24 cellular contexts compared by ENCODE assay signal in genomic region chr3:70248856-70249255, GRCh38.
A peak's percentile ranks its signal among the peaks of the same experiment; 100 is the strongest.
DNase-seq lines count a peak whose midpoint lies in the region; ATAC-seq, FAIRE-seq and TF ChIP-seq lines count a peak whose summit lies in the region.
"Had no signal": no experiment of that assay in that cellular context is flagged by ENCODE, and none has a peak within 500 bp of the region (broad histone marks: within the 10 kb centered on the region; RNA-seq: fewer than 3 reads in every experiment).

No MANE protein-coding gene starts in this region.

- H2BK120ac ChIP-seq in neuronal stem cell (ENCODE audit: low read depth, low read length) = no peak overlapping the region

- H3K79me1 ChIP-seq in neuronal stem cell (ENCODE audit: low read depth, low read length) = no peaks in the 10 kb centered on the region

- no peak overlapping the region for H3K4ac ChIP-seq in neuronal stem cell (ENCODE audit: low read length)

- no peaks in the 10 kb centered on the region for H3K27me3 Mint-ChIP-seq in Calu3 (ENCODE audit: unreplicated experiment)
- no peaks in the 10 kb centered on the region for H3K27me3 Mint-ChIP-seq in astrocyte (ENCODE audit: low read depth, unreplicated experiment)
- H3K27me3 Mint-ChIP-seq: CD8-positive, alpha-beta memory T cell had no signal

- H3K9me3 Mint-ChIP-seq in Calu3 (ENCODE audit: low read depth, unreplicated experiment) = no peaks in the 10 kb centered on the region
- no peaks in the 10 kb centered on the region for H3K9me3 Mint-ChIP-seq in astrocyte (ENCODE audit: unreplicated experiment)

- ATAC-seq in PC-3 = no peak

- H3K4me1 Mint-ChIP-seq in Calu3 (ENCODE audit: low read depth, unreplicated experiment) = peaks cover 40% of the 10 kb centered on the region
- H3K4me1 Mint-ChIP-seq in astrocyte (ENCODE audit: low read depth, unreplicated experiment) = peaks cover 2% of the 10 kb centered on the region
- H3K4me1 Mint-ChIP-seq: CD14-positive monocyte; CD8-positive, alpha-beta memory T cell had no signal

- H2BK5ac ChIP-seq in neuronal stem cell (ENCODE audit: low read length) = no peak overlapping the region

- H3K18ac ChIP-seq in neuronal stem cell (ENCODE audit: low read length) = no peak overlapping the region

- H4K91ac ChIP-seq in neuronal stem cell (ENCODE audit: low read depth, low read length, poor library complexity) = no peak overlapping the region

- intact Hi-C loops in Calu3 (cut with micrococcal nuclease; ENCODE audit: unreplicated experiment) = no loop called here
- intact Hi-C loops in PC-3 (cut with micrococcal nuclease) = loop anchor here (2.0 to 5.0 kb wide), 3 partner anchors 32 to 127 kb away; no protein-coding TSS in a partner anchor
- intact Hi-C loops in endothelial cell of umbilical vein (cut with micrococcal nuclease) = loop anchor here (2.0 to 5.0 kb wide), 3 partner anchors 110 to 854 kb away; no protein-coding TSS in a partner anchor

- no CpG with 5 or more reads among the region's 4 CpGs for WGBS in neuronal stem cell (ENCODE audit: extremely low coverage in 2 of 2, insufficient read length in 2 of 2, insufficient replicate concordance in 1 of 2), 2 donors

- BruUV-seq in Calu3 (replicated peaks; lab: Mats Ljungman, UMichigan) = no TSS peak
- BruUV-seq in PC-3 (replicated peaks; lab: Mats Ljungman, UMichigan) = no TSS peak
- no TSS peak for BruUV-seq in endothelial cell of umbilical vein (replicated peaks; lab: Mats Ljungman, UMichigan)

- H4K20me1 ChIP-seq in PC-3 (ENCODE audit: low read length) = no peaks in the 10 kb centered on the region
- H4K20me1 ChIP-seq in astrocyte (ENCODE audit: insufficient read depth, low read length) = no peaks in the 10 kb centered on the region
- H4K20me1 ChIP-seq in endothelial cell of umbilical vein (replicated peaks; ENCODE audit: control insufficient read depth, extremely low read depth, insufficient read depth, low read length) = no peaks in the 10 kb centered on the region
- H4K20me1 ChIP-seq: BLaER1 treated with 17β-estradiol and CSF1 and Interleukin-3, amounts not matched to agents 10 nM and 100 nM had no signal

- H2AK5ac ChIP-seq in neuronal stem cell (ENCODE audit: low read depth, low read length) = no peak overlapping the region

- H4K8ac ChIP-seq in neuronal stem cell (ENCODE audit: low read depth, low read length) = no peak overlapping the region

- H3K4me3 ChIP-seq in PC-3 (ENCODE audit: low read length) = no peak overlapping the region
- no peak overlapping the region for H3K4me3 ChIP-seq in astrocyte (ENCODE audit: insufficient read depth, low read depth, low read length)
- no peak overlapping the region for H3K4me3 ChIP-seq in endothelial cell of umbilical vein (replicated peaks in 1 of 3; ENCODE audit: insufficient read depth in 1 of 3, low read depth in 1 of 3, low read length in 3 of 3)
- no peak overlapping the region for H3K4me3 ChIP-seq in neuronal stem cell (ENCODE audit: low read length in 2 of 2)
- H3K4me3 ChIP-seq: A549; BLaER1 treated with 17β-estradiol and CSF1 and Interleukin-3, amounts not matched to agents 10 nM and 100 nM; HAP-1 had no signal

- H3K79me2 ChIP-seq in PC-3 (ENCODE audit: low read length) = no peaks in the 10 kb centered on the region
- no peaks in the 10 kb centered on the region for H3K79me2 ChIP-seq in astrocyte (ENCODE audit: insufficient read depth, low read length)
- no peaks in the 10 kb centered on the region for H3K79me2 ChIP-seq in endothelial cell of umbilical vein (ENCODE audit: control insufficient read depth, insufficient read depth, low read length)

- TF ChIP-seq POLR2A in endothelial cell of umbilical vein (IDR thresholded peaks at IDR 0.05; ENCODE audit: low read depth, low read length) = no peak

- DNase-seq in Calu3 = no peak
- no peak for DNase-seq in PC-3
- no peak for DNase-seq in astrocyte (ENCODE audit: low read depth)
- no peak for DNase-seq in endothelial cell of umbilical vein (ENCODE audit: low read depth, low spot score)
- DNase-seq in neuronal stem cell (ENCODE audit: low spot score) = no peak
- no peak for DNase-seq in SIG-M5 treated with dmso at 0.1 percent for 504 hours (lab: John Stamatoyannopoulos, UW; ENCODE audit: unreplicated experiment)
- DNase-seq in cortex of kidney (lab: John Stamatoyannopoulos, UW) = no peak
- DNase-seq: 8988T; ACHN; AML-193; BE2C; CD4-positive, alpha-beta T cell; CD8-positive, alpha-beta memory T cell; DMS53; DMS79 treated with DMSO at 0.1 percent for 48 hours; GOT3; HFFc6 had no signal

- H3F3A ChIP-seq in PC-3 (ENCODE audit: low read length, unreplicated experiment) = no peaks in the 10 kb centered on the region

- no peak overlapping the region for H2BK15ac ChIP-seq in neuronal stem cell (ENCODE audit: low read length)

- dilution Hi-C loops in endothelial cell of umbilical vein (cut with MboI; ENCODE audit: extremely low pct_ligation_motif_present, low sequenced_read_pairs) = no loop called here

- POLR2A ChIA-PET in PC-3 (lab: Charles Lee; ENCODE audit: unreplicated experiment) (no interaction called here), endothelial cell of umbilical vein (lab: Charles Lee) (no interaction called here)

- no peaks in the 10 kb centered on the region for H3K9me3 ChIP-seq in PC-3 (ENCODE audit: low read length)
- no peaks in the 10 kb centered on the region for H3K9me3 ChIP-seq in astrocyte (ENCODE audit: insufficient read depth, low read depth, low read length)
- no peaks in the 10 kb centered on the region for H3K9me3 ChIP-seq in endothelial cell of umbilical vein (replicated peaks; ENCODE audit: control insufficient read depth, insufficient read depth, low read length)
- no peaks in the 10 kb centered on the region for H3K9me3 ChIP-seq in neuronal stem cell (replicated peaks in 1 of 2; ENCODE audit: control insufficient read depth in 2 of 2, insufficient read depth in 1 of 2, low read depth in 1 of 2, low read length in 2 of 2)
- H3K9me3 ChIP-seq: BE2C; BLaER1 treated with 17β-estradiol and CSF1 and Interleukin-3, amounts not matched to agents 10 nM and 100 nM; HAP-1 had no signal

- no peak overlapping the region for H3K14ac ChIP-seq in neuronal stem cell (ENCODE audit: low read length)

- H3K36me3 Mint-ChIP-seq in Calu3 (ENCODE audit: insufficient read depth, unreplicated experiment) = no peaks in the 10 kb centered on the region
- no peaks in the 10 kb centered on the region for H3K36me3 Mint-ChIP-seq in astrocyte (ENCODE audit: low read depth, unreplicated experiment)
- H3K36me3 Mint-ChIP-seq: CD14-positive monocyte; CD8-positive, alpha-beta memory T cell had no signal

- H3K27ac Mint-ChIP-seq in Calu3 (ENCODE audit: unreplicated experiment) = peak overlapping the region; percentile 52
- no peak overlapping the region for H3K27ac Mint-ChIP-seq in astrocyte (ENCODE audit: unreplicated experiment)
- H3K27ac Mint-ChIP-seq: CD14-positive monocyte; CD4-positive, alpha-beta T cell; CD8-positive, alpha-beta memory T cell; HFFc6 had no signal

- H3K27ac ChIP-seq in PC-3 (ENCODE audit: low read length) (peak overlapping the region; percentile 87), astrocyte (ENCODE audit: low read depth, low read length) (peak overlapping the region; percentile 57), endothelial cell of umbilical vein (ENCODE audit: insufficient read depth, low read depth, low read length) (peak overlapping the region; percentile 87), neuronal stem cell (replicated peaks; ENCODE audit: low read length) (no peak overlapping the region)
- H3K27ac ChIP-seq: BLaER1 treated with 17β-estradiol and CSF1 and Interleukin-3, amounts not matched to agents 10 nM and 100 nM had no signal

- no peaks in the 10 kb centered on the region for H3K9me2 ChIP-seq in PC-3 (replicated peaks; ENCODE audit: low read length)

- no peak for FAIRE-seq in astrocyte (lab: Jason Lieb, UNC)
- FAIRE-seq in endothelial cell of umbilical vein (lab: Jason Lieb, UNC) = peak; percentile 46
- FAIRE-seq: G401.6, GM19239, H54 had no signal

- TF ChIP-seq CTCF in Calu3 (IDR thresholded peaks at IDR 0.05; ENCODE audit: unreplicated experiment) (no peak), PC-3 (conservative IDR thresholded peaks at IDR 0.05; ENCODE audit: low read depth, low read length) (no peak), astrocyte (IDR thresholded peaks at IDR 0.05; ENCODE audit: insufficient read depth, low read depth, low read length) (no peak), endothelial cell of umbilical vein (IDR thresholded peaks at IDR 0.05; ENCODE audit: extremely low read depth in 1 of 2, insufficient read depth in 1 of 2, low read depth in 1 of 2, low read length in 2 of 2) (no peak)

- H3K4me3 Mint-ChIP-seq in Calu3 (ENCODE audit: low read depth, unreplicated experiment) (no peak overlapping the region), astrocyte (ENCODE audit: unreplicated experiment) (no peak overlapping the region)
- H3K4me3 Mint-ChIP-seq: CD14-positive monocyte; CD4-positive, alpha-beta T cell; CD8-positive, alpha-beta memory T cell; HFFc6 had no signal

- no peak overlapping the region for H3K23ac ChIP-seq in neuronal stem cell (ENCODE audit: low read depth, low read length, poor library complexity)

- no peak overlapping the region for H2BK12ac ChIP-seq in neuronal stem cell (ENCODE audit: low read length)

- H3K36me3 ChIP-seq in PC-3 (ENCODE audit: low read depth, low read length) (no peaks in the 10 kb centered on the region), astrocyte (ENCODE audit: insufficient read depth, low read length) (no peaks in the 10 kb centered on the region), endothelial cell of umbilical vein (ENCODE audit: control insufficient read depth in 2 of 2, extremely low read depth in 1 of 2, insufficient read depth in 2 of 2, low read length in 2 of 2) (no peaks in the 10 kb centered on the region), neuronal stem cell (replicated peaks in 1 of 2; ENCODE audit: control insufficient read depth in 2 of 2, insufficient read depth in 2 of 2, low read length in 2 of 2) (no peaks in the 10 kb centered on the region)
- H3K36me3 ChIP-seq: BE2C; BLaER1 treated with 17β-estradiol and CSF1 and Interleukin-3, amounts not matched to agents 10 nM and 100 nM; HAP-1 had no signal

- H3K4me1 ChIP-seq in PC-3 (ENCODE audit: insufficient read depth, low read length) (peaks cover 25% of the 10 kb centered on the region), astrocyte (ENCODE audit: insufficient read depth, low read length) (peaks cover 11% of the 10 kb centered on the region), endothelial cell of umbilical vein (ENCODE audit: control insufficient read depth, extremely low read depth, insufficient read depth, low read length) (peaks cover 34% of the 10 kb centered on the region), neuronal stem cell (ENCODE audit: control insufficient read depth in 2 of 2, insufficient read depth in 1 of 2, low read depth in 1 of 2, low read length in 2 of 2) (no peaks in the 10 kb centered on the region)
- H3K4me1 ChIP-seq: BE2C; BLaER1 treated with 17β-estradiol and CSF1 and Interleukin-3, amounts not matched to agents 10 nM and 100 nM; HAP-1 had no signal

- CTCF ChIA-PET in Calu3 (lab: Charles Lee) = no interaction called here
- CTCF ChIA-PET in PC-3 (lab: Charles Lee) = no interaction called here
- CTCF ChIA-PET in endothelial cell of umbilical vein (lab: Charles Lee) = interaction anchor here (1.6 kb wide), 1 partner anchor 128 kb away, joined by 5 read pairs; no protein-coding TSS in a partner anchor

- H2AFZ ChIP-seq in PC-3 (ENCODE audit: low read length) (no peak overlapping the region), astrocyte (ENCODE audit: low read depth, low read length) (no peak overlapping the region), endothelial cell of umbilical vein (ENCODE audit: low read depth, low read length) (no peak overlapping the region), neuronal stem cell (ENCODE audit: low read length) (no peak overlapping the region)

- H3K9me1 ChIP-seq in endothelial cell of umbilical vein (replicated peaks; ENCODE audit: control insufficient read depth, extremely low read depth, insufficient read depth, low read length) = no peaks in the 10 kb centered on the region

- no peaks in the 10 kb centered on the region for H3K27me3 ChIP-seq in PC-3 (ENCODE audit: low read length)
- no peaks in the 10 kb centered on the region for H3K27me3 ChIP-seq in astrocyte (ENCODE audit: insufficient read depth, low read length)
- no peaks in the 10 kb centered on the region for H3K27me3 ChIP-seq in endothelial cell of umbilical vein (ENCODE audit: control insufficient read depth in 2 of 2, insufficient read depth in 2 of 2, low read length in 2 of 2)
- H3K27me3 ChIP-seq in neuronal stem cell (ENCODE audit: control insufficient read depth in 3 of 3, insufficient read depth in 3 of 3, low read depth in 1 of 3, low read length in 3 of 3) = no peaks in the 10 kb centered on the region
- H3K27me3 ChIP-seq: BE2C; BLaER1 treated with 17β-estradiol and CSF1 and Interleukin-3, amounts not matched to agents 10 nM and 100 nM had no signal

- H3K9ac ChIP-seq in PC-3 (ENCODE audit: low read length) (peak overlapping the region; percentile 35; the same call in 1 of the 2 replicates), astrocyte (ENCODE audit: low read length) (no peak overlapping the region), endothelial cell of umbilical vein (replicated peaks; ENCODE audit: extremely low read depth, insufficient read depth, low read length) (peak overlapping the region; percentile 65), neuronal stem cell (ENCODE audit: low read depth, low read length, poor library complexity) (no peak overlapping the region)
- H3K9ac ChIP-seq: BLaER1 treated with 17β-estradiol and CSF1 and Interleukin-3, amounts not matched to agents 10 nM and 100 nM had no signal

- H3K4me2 ChIP-seq in PC-3 (ENCODE audit: low read length) (peak overlapping the region; percentile 34; the same call in 1 of the 2 replicates), astrocyte (ENCODE audit: low read length) (peak overlapping the region; percentile 10), endothelial cell of umbilical vein (ENCODE audit: insufficient read depth, low read length) (peak overlapping the region; percentile 72), neuronal stem cell (ENCODE audit: insufficient read depth, low read length, poor library complexity, severe bottlenecking) (no peak overlapping the region)
- H3K4me2 ChIP-seq: BLaER1 treated with 17β-estradiol and CSF1 and Interleukin-3, amounts not matched to agents 10 nM and 100 nM had no signal

Comparison
In these comparisons a context has a peak if more than half of its experiments do, and no peak if none do; other contexts are left out.
1. H3K9ac ChIP-seq: peak in PC-3 (single experiment) and endothelial cell of umbilical vein (single experiment); none in astrocyte (single experiment) and neuronal stem cell (single experiment).